ENCODE assay signal across 8 cellular contexts in genomic region chr14:77024171-77024627, GRCh38. TPM values are rescaled to one million over a fixed set of nuclear protein-coding genes. Genes with fewer than 3 reads are reported as not detected.
DNase-seq lines count a peak whose midpoint lies in the region; ATAC-seq and TF ChIP-seq lines count a peak whose summit lies in the region.

No MANE protein-coding gene starts in this region.

- peak overlapping the region; percentile 50 for H3K4me3 Mint-ChIP-seq in dendritic cell treated with granulocyte-macrophage colony-stimulating factor and Interleukin-4, amounts not matched to agents 40 ng/mL and 50 ng/mL, for 4 days

- POLR2A ChIA-PET in SK-N-SH (lab: Yijun Ruan, JAX) = interaction anchor here (0.8 to 6.4 kb wide), 2 partner anchors 8 to 105 kb away, joined by 3 to 41 read pairs; no protein-coding TSS in a partner anchor

- H3K4me3 ChIP-seq in SK-N-SH (ENCODE audit: low read depth in 2 of 2, low read length in 1 of 2) = peak overlapping the region; percentile 77 to 84
- H3K4me3 ChIP-seq in mesodermal cell (ENCODE audit: extremely low read depth, insufficient read depth, low read length, poor library complexity, severe bottlenecking) = peak overlapping the region; percentile 68

- H3K9me2 ChIP-seq in SK-N-SH = no peaks in the 10 kb centered on the region

- peak overlapping the region; percentile 74 to 96 for H3K27ac ChIP-seq in SK-N-SH (ENCODE audit: low read depth in 2 of 2, low read length in 1 of 2)
- H3K27ac ChIP-seq in mesodermal cell (ENCODE audit: low read depth, low read length, severe bottlenecking) = peak overlapping the region; percentile 47

- H2AFZ ChIP-seq in SK-N-SH (ENCODE audit: low read depth) = no peak overlapping the region

- H3K4me2 ChIP-seq in SK-N-SH = peak overlapping the region; percentile 94

- H3K9me3 Mint-ChIP-seq in dendritic cell treated with granulocyte-macrophage colony-stimulating factor and Interleukin-4, amounts not matched to agents 40 ng/mL and 50 ng/mL, for 4 days = no peaks in the 10 kb centered on the region

- H3K27me3 Mint-ChIP-seq in dendritic cell treated with granulocyte-macrophage colony-stimulating factor and Interleukin-4, amounts not matched to agents 40 ng/mL and 50 ng/mL, for 4 days = no peaks in the 10 kb centered on the region

- H3K9ac ChIP-seq in SK-N-SH = peak overlapping the region; percentile 95

- peaks cover 33% of the 10 kb centered on the region for H4K20me1 ChIP-seq in SK-N-SH (ENCODE audit: insufficient read depth)

- H3K27me3 ChIP-seq in SK-N-SH (ENCODE audit: insufficient read depth) = no peaks in the 10 kb centered on the region

- intact Hi-C loops in dendritic cell treated with granulocyte-macrophage colony-stimulating factor and Interleukin-4, amounts not matched to agents 40 ng/mL and 50 ng/mL, for 4 days (cut with micrococcal nuclease) = loop anchor here (10.0 kb wide), 1 partner anchor 109 kb away; no protein-coding TSS in a partner anchor

- CTCF ChIA-PET in SK-N-SH (lab: Yijun Ruan, JAX) = interaction anchor here (0.7 to 9.6 kb wide), 23 partner anchors 10 to 152 kb away, joined by 3 to 187 read pairs (median 5); no protein-coding TSS in a partner anchor

- TF ChIP-seq CTCF in SK-N-SH (IDR thresholded peaks at IDR 0.05) = no peak

- WGBS in SK-N-SH (ENCODE audit: low lambda C conversion rate) = 37% methylated on average over 14 of the region's 14 CpGs
- 17 to 23% methylated on average over 8 to 9 of the region's 14 CpGs for WGBS in mesodermal cell (ENCODE audit: insufficient coverage in 2 of 2), 2 experiments

- no peak for ATAC-seq in SK-N-SH treated with all-trans-retinoic acid at 6 μM for 48 hours
- no peak for ATAC-seq in HG02588 (IDR thresholded peaks at IDR 0.05; ENCODE audit: unreplicated experiment)

- H3K9me3 ChIP-seq in SK-N-SH (no peaks in the 10 kb centered on the region), mesodermal cell (ENCODE audit: control insufficient read depth, low read length) (no peaks in the 10 kb centered on the region)

- H3K36me3 ChIP-seq in SK-N-SH (replicated peaks in 1 of 2; ENCODE audit: control insufficient read depth in 1 of 2, insufficient read depth in 2 of 2, low read length in 1 of 2) = peaks cover 27 to 34% of the 10 kb centered on the region in 2 experiments
- H3K36me3 ChIP-seq in mesodermal cell (ENCODE audit: control insufficient read depth, insufficient read depth, low read length) = peaks cover 26% of the 10 kb centered on the region

- TF ChIP-seq EP300 in SK-N-SH (IDR thresholded peaks at IDR 0.05; ENCODE audit: borderline replicate concordance in 1 of 2, low read depth in 1 of 2, low read length in 1 of 2) = no peak

- H3K36me3 Mint-ChIP-seq in dendritic cell treated with granulocyte-macrophage colony-stimulating factor and Interleukin-4, amounts not matched to agents 40 ng/mL and 50 ng/mL, for 4 days (ENCODE audit: low read depth) = peaks cover 55% of the 10 kb centered on the region

- peaks cover 56% of the 10 kb centered on the region for H3K79me2 ChIP-seq in SK-N-SH (ENCODE audit: insufficient read depth)

- TF ChIP-seq RAD21 in SK-N-SH (IDR thresholded peaks at IDR 0.05; ENCODE audit: low read length) = no peak

- H3K4me1 ChIP-seq in SK-N-SH (ENCODE audit: control insufficient read depth in 1 of 2, insufficient read depth in 2 of 2, low read depth in 1 of 2, low read length in 1 of 2) (peaks cover 29 to 34% of the 10 kb centered on the region in 2 experiments), mesodermal cell (ENCODE audit: control insufficient read depth, insufficient read depth, low read length, poor library complexity, severe bottlenecking) (peaks cover 21% of the 10 kb centered on the region)

- H3F3A ChIP-seq in SK-N-SH (replicated peaks; ENCODE audit: insufficient read depth) = peaks cover 36% of the 10 kb centered on the region

- no peak overlapping the region for H3K27ac Mint-ChIP-seq in dendritic cell treated with granulocyte-macrophage colony-stimulating factor and Interleukin-4, amounts not matched to agents 40 ng/mL and 50 ng/mL, for 4 days

- no peak for DNase-seq in SK-N-SH
- DNase-seq in activated CD4-positive, alpha-beta T cell treated with anti-CD3 and anti-CD28 coated beads for 24 hours (ENCODE audit: low read depth in 2 of 2) = peak; percentile 57 to 58
- peak; percentile 59 for DNase-seq in stimulated activated naive CD4-positive, alpha-beta T cell treated with Interleukin-2 at 50 U/mL for 16 hours (lab: John Stamatoyannopoulos, UW)
- DNase-seq in NK-92 treated with Interleukin-12 subunit alpha and Interleukin-12 subunit beta, amount 100 ng/mL, for 24 hours (lab: John Stamatoyannopoulos, UW) = no peak

- peaks cover 30% of the 10 kb centered on the region for H3K4me1 Mint-ChIP-seq in dendritic cell treated with granulocyte-macrophage colony-stimulating factor and Interleukin-4, amounts not matched to agents 40 ng/mL and 50 ng/mL, for 4 days (ENCODE audit: low read depth)

TF ChIP-seq in SK-N-SH, 30 proteins besides CTCF, POLR2A, EP300 and RAD21:
- TF ChIP-seq TCF12 (IDR thresholded peaks at IDR 0.05) = no peak
- no peak for TF ChIP-seq FOXJ3 (CRISPR knock-in tag; IDR thresholded peaks at IDR 0.05)
- no peak for TF ChIP-seq GATA2 (CRISPR knock-in tag; IDR thresholded peaks at IDR 0.05)
- TF ChIP-seq FOSL2 (IDR thresholded peaks at IDR 0.05; ENCODE audit: borderline replicate concordance, low read depth) = no peak
- TF ChIP-seq SMC3 (IDR thresholded peaks at IDR 0.05; ENCODE audit: low read depth, low read length) = no peak
- no peak for TF ChIP-seq JUND (IDR thresholded peaks at IDR 0.05)
- no peak for TF ChIP-seq RCOR1 (IDR thresholded peaks at IDR 0.05; ENCODE audit: low read length)
- TF ChIP-seq POLR2AphosphoS5 (IDR thresholded peaks at IDR 0.05; ENCODE audit: low read depth, low read length) = no peak
- TF ChIP-seq EZH2phosphoT487 (IDR thresholded peaks at IDR 0.05; ENCODE audit: borderline replicate concordance, low read depth) = no peak

TF ChIP-seq in SK-N-SH treated with all-trans-retinoic acid at 6 μM for 48 hours, 23 proteins besides CTCF, POLR2A, EP300 and RAD21:
- TF ChIP-seq BACH2 (CRISPR knock-in tag; IDR thresholded peaks at IDR 0.05; ENCODE audit: borderline replicate concordance) = no peak

RNA-seq across cellular contexts. Expression of gene IRF2BPL, which starts 4.3 kb away (rescaled TPM):
- 10.9 and 17.1 TPM in 2 replicates for polyA plus RNA-seq in SK-N-SH (2012; rRNA removed)
- 9.1 and 14.4 TPM in 2 replicates for polyA plus RNA-seq in SK-N-SH (2012; cell fraction: cytosol; rRNA removed)
- polyA plus RNA-seq in SK-N-SH (2012; cell fraction: nucleus; rRNA removed) = 16.2 and 16.9 TPM in 2 replicates
- polyA plus RNA-seq in mesodermal cell (2013, experiment 1 of 2) = 60.3 TPM
- 43.8 TPM for polyA plus RNA-seq in mesodermal cell (2013, experiment 2 of 2)

Comparison
In these comparisons a context has a peak if more than half of its experiments do, and no peak if none do; other contexts are left out.
1. DNase-seq: peak in activated CD4-positive, alpha-beta T cell treated with anti-CD3 and anti-CD28 coated beads for 24 hours (2 of 2) and stimulated activated naive CD4-positive, alpha-beta T cell treated with Interleukin-2 at 50 U/mL for 16 hours (single experiment); none in SK-N-SH (single experiment) and NK-92 treated with Interleukin-12 subunit alpha and Interleukin-12 subunit beta, amount 100 ng/mL, for 24 hours (single experiment).